Comparison of ENCODE assay signal across 16 cellular contexts in genomic region chr20:11432407-11432806, GRCh38.
A peak's percentile ranks its signal among the peaks of the same experiment; 100 is the strongest.
DNase-seq lines count a peak whose midpoint lies in the region; ATAC-seq, FAIRE-seq and TF ChIP-seq lines count a peak whose summit lies in the region.
"Had no signal": no experiment of that assay in that cellular context is flagged by ENCODE, and none has a peak within 500 bp of the region (broad histone marks: within the 10 kb centered on the region; RNA-seq: fewer than 3 reads in every experiment).

No MANE protein-coding gene starts in this region.

- BruUV-seq in mammary epithelial cell (replicated peaks; lab: Mats Ljungman, UMichigan) = no TSS peak

- dilution Hi-C loops in mammary epithelial cell (cut with HindIII; ENCODE audit: low sequenced_read_pairs) (no loop called here), keratinocyte (cut with MboI; ENCODE audit: extremely low pct_ligation_motif_present, low sequenced_read_pairs) (no loop called here)

- peak; percentile 91 for DNase-seq in EL
- DNase-seq in MG63 = peak; percentile 55
- peak; percentile 92 for DNase-seq in mammary epithelial cell
- peak; percentile 42 for DNase-seq in keratinocyte (ENCODE audit: low read depth, low spot score)
- no peak for DNase-seq in HAP-1 (ENCODE audit: low spot score in 2 of 2)
- DNase-seq in activated CD4-positive, alpha-beta T cell treated with anti-CD3 and anti-CD28 coated beads, Interleukin-2, amount 50 U/mL, for 1 hour = no peak
- no peak for DNase-seq in T-helper 17 cell
- DNase-seq: activated T-cell treated with anti-CD3 and anti-CD28 coated beads, Interleukin-2, amount 50 U/mL, for 72 hours; amniotic stem cell; KG1; NCI-H1436; NCI-H524 treated with DMSO at 0.1 percent for 48 hours; Right ventricle myocardium superior; upper lobe of left lung had no signal

- no peaks in the 10 kb centered on the region for H3K36me3 ChIP-seq in MG63
- H3K36me3 ChIP-seq in mammary epithelial cell (ENCODE audit: insufficient read depth, low read length) = no peaks in the 10 kb centered on the region
- H3K36me3 ChIP-seq in keratinocyte (ENCODE audit: control insufficient read depth in 2 of 2, extremely low read depth in 1 of 2, insufficient read depth in 2 of 2, low read length in 2 of 2) = no peaks in the 10 kb centered on the region
- no peaks in the 10 kb centered on the region for H3K36me3 ChIP-seq in HAP-1 (replicated peaks)
- H3K36me3 ChIP-seq: BLaER1 treated with 17β-estradiol and CSF1 and Interleukin-3, amounts not matched to agents 10 nM and 100 nM; upper lobe of left lung had no signal

- no peaks in the 10 kb centered on the region for H3K9me3 ChIP-seq in MG63
- peaks cover 15% of the 10 kb centered on the region for H3K9me3 ChIP-seq in mammary epithelial cell (replicated peaks; ENCODE audit: insufficient read depth, low read length)
- peaks cover 3% of the 10 kb centered on the region for H3K9me3 ChIP-seq in keratinocyte (ENCODE audit: control insufficient read depth, low read depth, low read length)
- H3K9me3 ChIP-seq in HAP-1 = peaks cover 13% of the 10 kb centered on the region
- H3K9me3 ChIP-seq in T-helper 17 cell (ENCODE audit: control insufficient read depth, low read length, poor library complexity, severe bottlenecking) = no peaks in the 10 kb centered on the region

- no peaks in the 10 kb centered on the region for H3K27me3 ChIP-seq in MG63
- H3K27me3 ChIP-seq in mammary epithelial cell (ENCODE audit: insufficient read depth, low read length) = no peaks in the 10 kb centered on the region
- H3K27me3 ChIP-seq in keratinocyte (ENCODE audit: control insufficient read depth, extremely low read depth, insufficient read depth, low read length) = no peaks in the 10 kb centered on the region
- no peaks in the 10 kb centered on the region for H3K27me3 ChIP-seq in HAP-1 (ENCODE audit: low read depth)
- H3K27me3 ChIP-seq: BLaER1 treated with 17β-estradiol and CSF1 and Interleukin-3, amounts not matched to agents 10 nM and 100 nM; upper lobe of left lung had no signal

- H2AFZ ChIP-seq in mammary epithelial cell (ENCODE audit: low read depth, low read length) = peak overlapping the region; percentile 12
- H2AFZ ChIP-seq in keratinocyte (ENCODE audit: control insufficient read depth, low read length) = peak overlapping the region; percentile 60

- peak overlapping the region; percentile 3 for H3K4me2 ChIP-seq in mammary epithelial cell (ENCODE audit: insufficient read depth, low read depth, low read length)
- H3K4me2 ChIP-seq in keratinocyte (ENCODE audit: control insufficient read depth, extremely low read depth, insufficient read depth, low read depth, low read length) = peak overlapping the region; percentile 31
- H3K4me2 ChIP-seq: BLaER1 treated with 17β-estradiol and CSF1 and Interleukin-3, amounts not matched to agents 10 nM and 100 nM had no signal

- FAIRE-seq in keratinocyte (lab: Jason Lieb, UNC) = peak; percentile 100

- no peak overlapping the region for H3K4me3 ChIP-seq in MG63
- H3K4me3 ChIP-seq in mammary epithelial cell (replicated peaks in 1 of 3; ENCODE audit: insufficient read depth in 1 of 3, low read depth in 2 of 3, low read length in 3 of 3) = no peak overlapping the region
- H3K4me3 ChIP-seq in keratinocyte (ENCODE audit: control insufficient read depth in 2 of 3, extremely low read depth in 1 of 3, insufficient read depth in 2 of 3, low read depth in 1 of 3, low read length in 3 of 3) = no peak overlapping the region
- no peak overlapping the region for H3K4me3 ChIP-seq in HAP-1
- H3K4me3 ChIP-seq: BLaER1 treated with 17β-estradiol and CSF1 and Interleukin-3, amounts not matched to agents 10 nM and 100 nM; upper lobe of left lung had no signal

- H3K79me2 ChIP-seq in mammary epithelial cell (ENCODE audit: insufficient read depth, low read length) = no peaks in the 10 kb centered on the region
- no peaks in the 10 kb centered on the region for H3K79me2 ChIP-seq in keratinocyte (ENCODE audit: control insufficient read depth, insufficient read depth, low read length)

- CTCF ChIA-PET in mammary epithelial cell (lab: Charles Lee; ENCODE audit: low non-redundant PET) = no interaction called here

- ATAC-seq in HG02852 (IDR thresholded peaks at IDR 0.05; ENCODE audit: unreplicated experiment) (no peak), T-helper 17 cell (no peak)
- ATAC-seq: activated T-cell treated with anti-CD3 and anti-CD28 coated beads, Interleukin-2, amount 50 U/mL, for 72 hours had no signal

- H3K9me1 ChIP-seq in keratinocyte (ENCODE audit: control insufficient read depth, extremely low read depth, insufficient read depth, low read length) = no peaks in the 10 kb centered on the region

- TF ChIP-seq CTCF in mammary epithelial cell (conservative IDR thresholded peaks at IDR 0.05 in 1 of 2, IDR thresholded peaks at IDR 0.05 in 1 of 2; ENCODE audit: extremely low read depth in 1 of 2, insufficient read depth in 1 of 2, low read depth in 1 of 2, low read length in 2 of 2) = no peak
- no peak for TF ChIP-seq CTCF in keratinocyte (optimal IDR thresholded peaks at IDR 0.05 in 1 of 3, IDR thresholded peaks at IDR 0.05 in 1 of 3, conservative IDR thresholded peaks at IDR 0.05 in 1 of 3; ENCODE audit: extremely low read depth in 1 of 3, insufficient read depth in 2 of 3, low read length in 3 of 3)

- in situ Hi-C loops in mammary epithelial cell (cut with MboI; ENCODE audit: low sequenced_read_pairs in 2 of 2) (no loop called here), HAP-1 (cut with MboI; ENCODE audit: low sequenced_read_pairs) (loop anchor here (25.0 kb wide), 1 partner anchor 95 kb away; no protein-coding TSS in a partner anchor)

- H3K27me3 Mint-ChIP-seq in T-helper 17 cell = no peaks in the 10 kb centered on the region

- no peak overlapping the region for H3K27ac Mint-ChIP-seq in T-helper 17 cell
- H3K27ac Mint-ChIP-seq: activated T-cell treated with anti-CD3 and anti-CD28 coated beads, Interleukin-2, amount 50 U/mL, for 72 hours had no signal

- 0% methylated on average over 3 of the region's 3 CpGs for WGBS in mammary epithelial cell (ENCODE audit: low coverage, missing lambda C conversion rate)

- no peaks in the 10 kb centered on the region for H3K4me1 Mint-ChIP-seq in T-helper 17 cell

- intact Hi-C loops in mammary epithelial cell (cut with micrococcal nuclease) = no loop called here

- H3K4me1 ChIP-seq in mammary epithelial cell (ENCODE audit: insufficient read depth, low read length) = peaks cover 12% of the 10 kb centered on the region
- peaks cover 14% of the 10 kb centered on the region for H3K4me1 ChIP-seq in keratinocyte (ENCODE audit: control insufficient read depth, extremely low read depth, insufficient read depth, low read length)
- peaks cover 2% of the 10 kb centered on the region for H3K4me1 ChIP-seq in HAP-1
- H3K4me1 ChIP-seq: upper lobe of left lung had no signal

- H3K27ac ChIP-seq in mammary epithelial cell (ENCODE audit: insufficient read depth, low read depth, low read length) (no peak overlapping the region), keratinocyte (ENCODE audit: control insufficient read depth, insufficient read depth, low read length) (no peak overlapping the region)
- H3K27ac ChIP-seq: BLaER1 treated with 17β-estradiol and CSF1 and Interleukin-3, amounts not matched to agents 10 nM and 100 nM; upper lobe of left lung had no signal

- H3K9ac ChIP-seq in mammary epithelial cell (ENCODE audit: insufficient read depth, low read length) (no peak overlapping the region), keratinocyte (ENCODE audit: control insufficient read depth, extremely low read depth, insufficient read depth, low read length) (no peak overlapping the region)
- H3K9ac ChIP-seq: BLaER1 treated with 17β-estradiol and CSF1 and Interleukin-3, amounts not matched to agents 10 nM and 100 nM had no signal

- no peak overlapping the region for H3K4me3 Mint-ChIP-seq in T-helper 17 cell
- H3K4me3 Mint-ChIP-seq: activated T-cell treated with anti-CD3 and anti-CD28 coated beads, Interleukin-2, amount 50 U/mL, for 72 hours had no signal

- H3K36me3 Mint-ChIP-seq in T-helper 17 cell (ENCODE audit: low read depth) = no peaks in the 10 kb centered on the region

- H4K20me1 ChIP-seq in mammary epithelial cell (ENCODE audit: insufficient read depth, low read length) = no peaks in the 10 kb centered on the region
- no peaks in the 10 kb centered on the region for H4K20me1 ChIP-seq in keratinocyte (ENCODE audit: control insufficient read depth, extremely low read depth, insufficient read depth, low read length)
- H4K20me1 ChIP-seq: BLaER1 treated with 17β-estradiol and CSF1 and Interleukin-3, amounts not matched to agents 10 nM and 100 nM had no signal

Comparison
In these comparisons a context has a peak if more than half of its experiments do, and no peak if none do; other contexts are left out.
1. DNase-seq: peak in EL (single experiment), MG63 (single experiment), mammary epithelial cell (single experiment) and keratinocyte (single experiment); none in HAP-1 (0 of 2), activated CD4-positive, alpha-beta T cell treated with anti-CD3 and anti-CD28 coated beads, Interleukin-2, amount 50 U/mL, for 1 hour (single experiment) and T-helper 17 cell (0 of 3).